Comparison of ENCODE assay signal across 2 cellular contexts in the genomic region with DNA sequence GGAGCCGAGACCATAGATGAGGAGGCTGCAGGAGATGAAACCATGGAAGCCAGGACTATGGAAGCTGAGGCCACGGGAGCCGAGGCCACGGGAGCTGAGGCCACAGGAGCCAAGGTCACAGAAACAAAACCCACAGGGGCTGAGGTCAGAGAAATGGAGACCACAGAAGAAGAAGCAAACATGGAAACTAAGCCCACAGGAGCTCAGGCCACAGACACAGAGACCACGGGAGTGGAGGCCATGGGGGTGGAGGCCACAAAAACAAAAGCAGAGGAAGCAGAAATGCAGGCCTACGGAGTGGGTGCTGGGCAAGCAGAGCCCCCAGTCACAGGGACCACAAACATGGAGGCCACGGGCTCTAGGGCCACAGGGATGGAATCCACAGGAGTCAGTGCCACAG.
TF ChIP-seq lines count a peak whose summit lies in the region.

No MANE protein-coding gene starts in this region.

TF ChIP-seq in HEK293T, 16 proteins besides CTCF, POLR2A, EP300 and RAD21:
- TF ChIP-seq FOXA1 (IDR thresholded peaks at IDR 0.05): no peak
- TF ChIP-seq TARDBP (IDR thresholded peaks at IDR 0.05): no peak
- TF ChIP-seq ARNT (IDR thresholded peaks at IDR 0.05): no peak
TF ChIP-seq in HEK293T: peak in this region for 0.

TF ChIP-seq in K562, 482 proteins besides CTCF, POLR2A, EP300 and RAD21:
- TF ChIP-seq HDGF (IDR thresholded peaks at IDR 0.05) (no peak), TBP (optimal IDR thresholded peaks at IDR 0.05; ENCODE audit: low read depth, low read length) (no peak), RBM22 (IDR thresholded peaks at IDR 0.05; ENCODE audit: low read depth, low read length, poor library complexity, severe bottlenecking) (no peak), HDAC8 (tag; IDR thresholded peaks at IDR 0.05) (no peak), DNMT1 (IDR thresholded peaks at IDR 0.05) (no peak), MTA3 (IDR thresholded peaks at IDR 0.05; ENCODE audit: borderline replicate concordance) (no peak), KDM1A (IDR thresholded peaks at IDR 0.05) (peak in 1 of 2 experiments; percentile 39; a peak in 1 of 4 replicates), NFIC (IDR thresholded peaks at IDR 0.05) (no peak), RFX5 (IDR thresholded peaks at IDR 0.05; ENCODE audit: low read depth, low read length) (no peak), HEY1 (CRISPR knock-in tag; IDR thresholded peaks at IDR 0.05; ENCODE audit: borderline replicate concordance) (no peak), RBM39 (optimal IDR thresholded peaks at IDR 0.05; ENCODE audit: low read depth, low read length) (peak; percentile 34), FOS (IDR thresholded peaks at IDR 0.05; ENCODE audit: extremely low read depth, insufficient read length) (no peak), RBFOX2 (IDR thresholded peaks at IDR 0.05; ENCODE audit: low read depth, low read length) (no peak), XRCC3 (IDR thresholded peaks at IDR 0.05) (no peak), CAMTA2 (CRISPR knock-in tag; conservative IDR thresholded peaks at IDR 0.05) (no peak), ZNF77 (CRISPR knock-in tag; IDR thresholded peaks at IDR 0.05) (no peak)
- TF ChIP-seq, protein P1, sequence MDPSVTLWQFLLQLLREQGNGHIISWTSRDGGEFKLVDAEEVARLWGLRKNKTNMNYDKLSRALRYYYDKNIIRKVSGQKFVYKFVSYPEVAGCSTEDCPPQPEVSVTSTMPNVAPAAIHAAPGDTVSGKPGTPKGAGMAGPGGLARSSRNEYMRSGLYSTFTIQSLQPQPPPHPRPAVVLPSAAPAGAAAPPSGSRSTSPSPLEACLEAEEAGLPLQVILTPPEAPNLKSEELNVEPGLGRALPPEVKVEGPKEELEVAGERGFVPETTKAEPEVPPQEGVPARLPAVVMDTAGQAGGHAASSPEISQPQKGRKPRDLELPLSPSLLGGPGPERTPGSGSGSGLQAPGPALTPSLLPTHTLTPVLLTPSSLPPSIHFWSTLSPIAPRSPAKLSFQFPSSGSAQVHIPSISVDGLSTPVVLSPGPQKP (CRISPR knock-in tag; IDR thresholded peaks at IDR 0.05): no peak
- TF ChIP-seq, protein P2, sequence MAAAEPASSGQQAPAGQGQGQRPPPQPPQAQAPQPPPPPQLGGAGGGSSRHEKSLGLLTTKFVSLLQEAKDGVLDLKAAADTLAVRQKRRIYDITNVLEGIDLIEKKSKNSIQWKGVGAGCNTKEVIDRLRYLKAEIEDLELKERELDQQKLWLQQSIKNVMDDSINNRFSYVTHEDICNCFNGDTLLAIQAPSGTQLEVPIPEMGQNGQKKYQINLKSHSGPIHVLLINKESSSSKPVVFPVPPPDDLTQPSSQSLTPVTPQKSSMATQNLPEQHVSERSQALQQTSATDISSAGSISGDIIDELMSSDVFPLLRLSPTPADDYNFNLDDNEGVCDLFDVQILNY (CRISPR knock-in tag; IDR thresholded peaks at IDR 0.05): 0 out of 2 replicates have a peak, but pooled peaks have one; percentile 71
- TF ChIP-seq, protein P3, sequence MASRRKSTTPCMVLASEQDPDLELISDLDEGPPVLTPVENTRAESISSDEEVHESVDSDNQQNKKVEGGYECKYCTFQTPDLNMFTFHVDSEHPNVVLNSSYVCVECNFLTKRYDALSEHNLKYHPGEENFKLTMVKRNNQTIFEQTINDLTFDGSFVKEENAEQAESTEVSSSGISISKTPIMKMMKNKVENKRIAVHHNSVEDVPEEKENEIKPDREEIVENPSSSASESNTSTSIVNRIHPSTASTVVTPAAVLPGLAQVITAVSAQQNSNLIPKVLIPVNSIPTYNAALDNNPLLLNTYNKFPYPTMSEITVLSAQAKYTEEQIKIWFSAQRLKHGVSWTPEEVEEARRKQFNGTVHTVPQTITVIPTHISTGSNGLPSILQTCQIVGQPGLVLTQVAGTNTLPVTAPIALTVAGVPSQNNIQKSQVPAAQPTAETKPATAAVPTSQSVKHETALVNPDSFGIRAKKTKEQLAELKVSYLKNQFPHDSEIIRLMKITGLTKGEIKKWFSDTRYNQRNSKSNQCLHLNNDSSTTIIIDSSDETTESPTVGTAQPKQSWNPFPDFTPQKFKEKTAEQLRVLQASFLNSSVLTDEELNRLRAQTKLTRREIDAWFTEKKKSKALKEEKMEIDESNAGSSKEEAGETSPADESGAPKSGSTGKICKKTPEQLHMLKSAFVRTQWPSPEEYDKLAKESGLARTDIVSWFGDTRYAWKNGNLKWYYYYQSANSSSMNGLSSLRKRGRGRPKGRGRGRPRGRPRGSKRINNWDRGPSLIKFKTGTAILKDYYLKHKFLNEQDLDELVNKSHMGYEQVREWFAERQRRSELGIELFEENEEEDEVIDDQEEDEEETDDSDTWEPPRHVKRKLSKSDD (conservative IDR thresholded peaks at IDR 0.05; ENCODE audit: low read length): no peak
- TF ChIP-seq, protein P4, sequence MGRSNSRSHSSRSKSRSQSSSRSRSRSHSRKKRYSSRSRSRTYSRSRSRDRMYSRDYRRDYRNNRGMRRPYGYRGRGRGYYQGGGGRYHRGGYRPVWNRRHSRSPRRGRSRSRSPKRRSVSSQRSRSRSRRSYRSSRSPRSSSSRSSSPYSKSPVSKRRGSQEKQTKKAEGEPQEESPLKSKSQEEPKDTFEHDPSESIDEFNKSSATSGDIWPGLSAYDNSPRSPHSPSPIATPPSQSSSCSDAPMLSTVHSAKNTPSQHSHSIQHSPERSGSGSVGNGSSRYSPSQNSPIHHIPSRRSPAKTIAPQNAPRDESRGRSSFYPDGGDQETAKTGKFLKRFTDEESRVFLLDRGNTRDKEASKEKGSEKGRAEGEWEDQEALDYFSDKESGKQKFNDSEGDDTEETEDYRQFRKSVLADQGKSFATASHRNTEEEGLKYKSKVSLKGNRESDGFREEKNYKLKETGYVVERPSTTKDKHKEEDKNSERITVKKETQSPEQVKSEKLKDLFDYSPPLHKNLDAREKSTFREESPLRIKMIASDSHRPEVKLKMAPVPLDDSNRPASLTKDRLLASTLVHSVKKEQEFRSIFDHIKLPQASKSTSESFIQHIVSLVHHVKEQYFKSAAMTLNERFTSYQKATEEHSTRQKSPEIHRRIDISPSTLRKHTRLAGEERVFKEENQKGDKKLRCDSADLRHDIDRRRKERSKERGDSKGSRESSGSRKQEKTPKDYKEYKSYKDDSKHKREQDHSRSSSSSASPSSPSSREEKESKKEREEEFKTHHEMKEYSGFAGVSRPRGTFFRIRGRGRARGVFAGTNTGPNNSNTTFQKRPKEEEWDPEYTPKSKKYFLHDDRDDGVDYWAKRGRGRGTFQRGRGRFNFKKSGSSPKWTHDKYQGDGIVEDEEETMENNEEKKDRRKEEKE (IDR thresholded peaks at IDR 0.05; ENCODE audit: borderline replicate concordance in 1 of 2, control insufficient read depth in 1 of 2, low read depth in 2 of 2, low read length in 1 of 2): 0 out of 4 replicates have a peak, but pooled peaks of 1 of the 2 experiments have one; percentile 11
- TF ChIP-seq, protein P5, sequence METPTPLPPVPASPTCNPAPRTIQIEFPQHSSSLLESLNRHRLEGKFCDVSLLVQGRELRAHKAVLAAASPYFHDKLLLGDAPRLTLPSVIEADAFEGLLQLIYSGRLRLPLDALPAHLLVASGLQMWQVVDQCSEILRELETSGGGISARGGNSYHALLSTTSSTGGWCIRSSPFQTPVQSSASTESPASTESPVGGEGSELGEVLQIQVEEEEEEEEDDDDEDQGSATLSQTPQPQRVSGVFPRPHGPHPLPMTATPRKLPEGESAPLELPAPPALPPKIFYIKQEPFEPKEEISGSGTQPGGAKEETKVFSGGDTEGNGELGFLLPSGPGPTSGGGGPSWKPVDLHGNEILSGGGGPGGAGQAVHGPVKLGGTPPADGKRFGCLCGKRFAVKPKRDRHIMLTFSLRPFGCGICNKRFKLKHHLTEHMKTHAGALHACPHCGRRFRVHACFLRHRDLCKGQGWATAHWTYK (CRISPR knock-in tag; IDR thresholded peaks at IDR 0.05): peak; percentile 100
- TF ChIP-seq, protein P6, sequence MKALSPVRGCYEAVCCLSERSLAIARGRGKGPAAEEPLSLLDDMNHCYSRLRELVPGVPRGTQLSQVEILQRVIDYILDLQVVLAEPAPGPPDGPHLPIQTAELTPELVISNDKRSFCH (CRISPR knock-in tag; IDR thresholded peaks at IDR 0.05): no peak
- TF ChIP-seq, protein P6 (tag; IDR thresholded peaks at IDR 0.05): no peak
- TF ChIP-seq, protein P7, sequence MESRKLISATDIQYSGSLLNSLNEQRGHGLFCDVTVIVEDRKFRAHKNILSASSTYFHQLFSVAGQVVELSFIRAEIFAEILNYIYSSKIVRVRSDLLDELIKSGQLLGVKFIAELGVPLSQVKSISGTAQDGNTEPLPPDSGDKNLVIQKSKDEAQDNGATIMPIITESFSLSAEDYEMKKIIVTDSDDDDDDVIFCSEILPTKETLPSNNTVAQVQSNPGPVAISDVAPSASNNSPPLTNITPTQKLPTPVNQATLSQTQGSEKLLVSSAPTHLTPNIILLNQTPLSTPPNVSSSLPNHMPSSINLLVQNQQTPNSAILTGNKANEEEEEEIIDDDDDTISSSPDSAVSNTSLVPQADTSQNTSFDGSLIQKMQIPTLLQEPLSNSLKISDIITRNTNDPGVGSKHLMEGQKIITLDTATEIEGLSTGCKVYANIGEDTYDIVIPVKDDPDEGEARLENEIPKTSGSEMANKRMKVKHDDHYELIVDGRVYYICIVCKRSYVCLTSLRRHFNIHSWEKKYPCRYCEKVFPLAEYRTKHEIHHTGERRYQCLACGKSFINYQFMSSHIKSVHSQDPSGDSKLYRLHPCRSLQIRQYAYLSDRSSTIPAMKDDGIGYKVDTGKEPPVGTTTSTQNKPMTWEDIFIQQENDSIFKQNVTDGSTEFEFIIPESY (CRISPR knock-in tag; IDR thresholded peaks at IDR 0.05): 0 out of 2 replicates have a peak, but pooled peaks have one; percentile 2
- TF ChIP-seq, protein P8, sequence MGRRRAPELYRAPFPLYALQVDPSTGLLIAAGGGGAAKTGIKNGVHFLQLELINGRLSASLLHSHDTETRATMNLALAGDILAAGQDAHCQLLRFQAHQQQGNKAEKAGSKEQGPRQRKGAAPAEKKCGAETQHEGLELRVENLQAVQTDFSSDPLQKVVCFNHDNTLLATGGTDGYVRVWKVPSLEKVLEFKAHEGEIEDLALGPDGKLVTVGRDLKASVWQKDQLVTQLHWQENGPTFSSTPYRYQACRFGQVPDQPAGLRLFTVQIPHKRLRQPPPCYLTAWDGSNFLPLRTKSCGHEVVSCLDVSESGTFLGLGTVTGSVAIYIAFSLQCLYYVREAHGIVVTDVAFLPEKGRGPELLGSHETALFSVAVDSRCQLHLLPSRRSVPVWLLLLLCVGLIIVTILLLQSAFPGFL (CRISPR knock-in tag; IDR thresholded peaks at IDR 0.05): no peak
- TF ChIP-seq, protein P9, sequence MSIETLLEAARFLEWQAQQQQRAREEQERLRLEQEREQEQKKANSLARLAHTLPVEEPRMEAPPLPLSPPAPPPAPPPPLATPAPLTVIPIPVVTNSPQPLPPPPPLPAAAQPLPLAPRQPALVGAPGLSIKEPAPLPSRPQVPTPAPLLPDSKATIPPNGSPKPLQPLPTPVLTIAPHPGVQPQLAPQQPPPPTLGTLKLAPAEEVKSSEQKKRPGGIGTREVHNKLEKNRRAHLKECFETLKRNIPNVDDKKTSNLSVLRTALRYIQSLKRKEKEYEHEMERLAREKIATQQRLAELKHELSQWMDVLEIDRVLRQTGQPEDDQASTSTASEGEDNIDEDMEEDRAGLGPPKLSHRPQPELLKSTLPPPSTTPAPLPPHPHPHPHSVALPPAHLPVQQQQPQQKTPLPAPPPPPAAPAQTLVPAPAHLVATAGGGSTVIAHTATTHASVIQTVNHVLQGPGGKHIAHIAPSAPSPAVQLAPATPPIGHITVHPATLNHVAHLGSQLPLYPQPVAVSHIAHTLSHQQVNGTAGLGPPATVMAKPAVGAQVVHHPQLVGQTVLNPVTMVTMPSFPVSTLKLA (conservative IDR thresholded peaks at IDR 0.05): no peak
